Comparison of ENCODE assay signal across 32 cellular contexts in genomic region chr14:25896777-25897176, GRCh38.
"Had no signal": no experiment of that assay in that cellular context is flagged by ENCODE, and none has a peak within 500 bp of the region (broad histone marks: within the 10 kb centered on the region; RNA-seq: fewer than 3 reads in every experiment).

No MANE protein-coding gene starts in this region.

- H3K27ac ChIP-seq: ascending aorta, cardiac muscle cell, Peyer's patch, SJSA1 had no signal

- H3K27me3 Mint-ChIP-seq: activated CD4-positive, alpha-beta T cell treated with anti-CD3 and anti-CD28 coated beads for 36 hours; activated CD4-positive, alpha-beta T cell treated with anti-CD3 and anti-CD28 coated beads, Interleukin-2, amount 10 ng/mL, durations not matched to agents 7 days and 5 days; activated naive CD4-positive, alpha-beta T cell treated with anti-CD3 and anti-CD28 coated beads, Interleukin-2, amount 50 U/mL, for 24 hours; activated naive CD8-positive, alpha-beta T cell treated with anti-CD3 and anti-CD28 coated beads, Interleukin-2, amount 10 ng/mL, durations not matched to agents 7 days and 5 days; activated T-cell treated with anti-CD3 and anti-CD28 coated beads, Interleukin-2, amount 50 U/mL, for 24 hours; central memory CD8-positive, alpha-beta T cell had no signal

- H3K4me2 ChIP-seq: SK-N-SH had no signal

- DNase-seq: activated CD4-positive, alpha-beta T cell treated with anti-CD3 and anti-CD28 coated beads for 36 hours; activated CD4-positive, alpha-beta T cell treated with anti-CD3 and anti-CD28 coated beads, Interleukin-2, amount 10 ng/mL, durations not matched to agents 7 days and 5 days; activated CD4-positive, alpha-beta T cell treated with anti-CD3 and anti-CD28 coated beads, Interleukin-2, amount 50 U/mL, for 48 hours; activated CD8-positive, alpha-beta T cell treated with anti-CD3 and anti-CD28 coated beads, Interleukin-2, amount 10 ng/mL, durations not matched to agents 7 days and 5 days; activated gamma-delta T cell; activated naive CD4-positive, alpha-beta T cell treated with Interleukin-2 at 50 U/mL for 16 hours; activated naive CD8-positive, alpha-beta T cell treated with anti-CD3 and anti-CD28 coated beads, Interleukin-2, amount 10 ng/mL, durations not matched to agents 7 days and 5 days; activated T-cell treated with anti-CD3 and anti-CD28 coated beads, Interleukin-2, amount 50 U/mL, for 24 hours; amygdala; Kasumi-1; MG63; NCI-H1048; NCI-H1105 treated with DMSO at 0.1 percent for 48 hours; NCI-H1436; NCI-H1694; NCI-H1930; NCI-H2081 treated with DMSO at 0.1 percent for 48 hours; NCI-H345; NCI-H524 treated with DMSO at 0.1 percent for 48 hours; PC-3; Peyer's patch; RPMI8226; SHP77 treated with DMSO at 0.1 percent for 48 hours; SK-N-SH had no signal

- H3K9me3 ChIP-seq: ascending aorta, MG63, Peyer's patch, SJSA1, SK-N-SH had no signal

- H3K36me3 ChIP-seq: ascending aorta, cardiac muscle cell, MG63, Peyer's patch, SJSA1 had no signal

- H3K9ac ChIP-seq: SK-N-SH had no signal

- H3K4me3 Mint-ChIP-seq: activated CD4-positive, alpha-beta T cell treated with anti-CD3 and anti-CD28 coated beads for 36 hours; activated CD4-positive, alpha-beta T cell treated with anti-CD3 and anti-CD28 coated beads, Interleukin-2, amount 10 ng/mL, durations not matched to agents 7 days and 5 days; activated CD8-positive, alpha-beta T cell treated with anti-CD3 and anti-CD28 coated beads, Interleukin-2, amount 10 ng/mL, durations not matched to agents 7 days and 5 days; activated naive CD4-positive, alpha-beta T cell treated with anti-CD3 and anti-CD28 coated beads, Interleukin-2, amount 50 U/mL, for 24 hours; activated naive CD8-positive, alpha-beta T cell treated with anti-CD3 and anti-CD28 coated beads, Interleukin-2, amount 10 ng/mL, durations not matched to agents 7 days and 5 days; activated T-cell treated with anti-CD3 and anti-CD28 coated beads, Interleukin-2, amount 50 U/mL, for 24 hours; central memory CD8-positive, alpha-beta T cell; T-helper 1 cell treated with Interleukin-12 subunit alpha and Interleukin-12 subunit beta and Interleukin-4 antibody, amounts not matched to agents 30 μg/mL and 1 μg/mL, for 36 hours; T-helper 2 cell treated with Interferon-gamma antibody and Interleukin-4, amounts not matched to agents 5 μg/mL and 100 μg/mL, for 36 hours had no signal

- H3K36me3 Mint-ChIP-seq: activated naive CD4-positive, alpha-beta T cell treated with anti-CD3 and anti-CD28 coated beads, Interleukin-2, amount 50 U/mL, for 24 hours; activated naive CD8-positive, alpha-beta T cell treated with anti-CD3 and anti-CD28 coated beads, Interleukin-2, amount 10 ng/mL, durations not matched to agents 7 days and 5 days had no signal

- H3K27ac Mint-ChIP-seq: activated CD4-positive, alpha-beta T cell treated with anti-CD3 and anti-CD28 coated beads for 36 hours; activated CD4-positive, alpha-beta T cell treated with anti-CD3 and anti-CD28 coated beads, Interleukin-2, amount 10 ng/mL, durations not matched to agents 7 days and 5 days; activated CD8-positive, alpha-beta T cell treated with anti-CD3 and anti-CD28 coated beads, Interleukin-2, amount 10 ng/mL, durations not matched to agents 7 days and 5 days; activated naive CD4-positive, alpha-beta T cell treated with anti-CD3 and anti-CD28 coated beads, Interleukin-2, amount 50 U/mL, for 24 hours; activated naive CD8-positive, alpha-beta T cell treated with anti-CD3 and anti-CD28 coated beads, Interleukin-2, amount 10 ng/mL, durations not matched to agents 7 days and 5 days; activated T-cell treated with anti-CD3 and anti-CD28 coated beads, Interleukin-2, amount 50 U/mL, for 24 hours; activated T-helper 2 cell treated with anti-CD3 and anti-CD28 coated beads, Interferon-gamma antibody, Interleukin-2, Interleukin-4, amounts not matched to agents 10 μg/mL and 5 μg/mL and 100 μg/mL, durations not matched to agents 14 hours and 24 hours and 36 hours; T-helper 1 cell treated with Interleukin-12 subunit alpha and Interleukin-12 subunit beta and Interleukin-4 antibody, amounts not matched to agents 30 μg/mL and 1 μg/mL, for 36 hours; T-helper 2 cell treated with Interferon-gamma antibody and Interleukin-4, amounts not matched to agents 5 μg/mL and 100 μg/mL, for 36 hours had no signal

- H3K4me1 Mint-ChIP-seq: activated CD4-positive, alpha-beta T cell treated with anti-CD3 and anti-CD28 coated beads for 36 hours; activated CD4-positive, alpha-beta T cell treated with anti-CD3 and anti-CD28 coated beads, Interleukin-2, amount 10 ng/mL, durations not matched to agents 7 days and 5 days; activated naive CD4-positive, alpha-beta T cell treated with anti-CD3 and anti-CD28 coated beads, Interleukin-2, amount 50 U/mL, for 24 hours; activated naive CD8-positive, alpha-beta T cell treated with anti-CD3 and anti-CD28 coated beads, Interleukin-2, amount 10 ng/mL, durations not matched to agents 7 days and 5 days; central memory CD8-positive, alpha-beta T cell had no signal

- H3K27me3 ChIP-seq: ascending aorta, cardiac muscle cell, MG63, Peyer's patch, SJSA1 had no signal

- H3K4me1 ChIP-seq: ascending aorta, Peyer's patch, SJSA1 had no signal

- H3K4me3 ChIP-seq: ascending aorta, cardiac muscle cell, MG63, Peyer's patch, SJSA1 had no signal
